Comparison of ENCODE assay signal across 17 cellular contexts in the genomic region with DNA sequence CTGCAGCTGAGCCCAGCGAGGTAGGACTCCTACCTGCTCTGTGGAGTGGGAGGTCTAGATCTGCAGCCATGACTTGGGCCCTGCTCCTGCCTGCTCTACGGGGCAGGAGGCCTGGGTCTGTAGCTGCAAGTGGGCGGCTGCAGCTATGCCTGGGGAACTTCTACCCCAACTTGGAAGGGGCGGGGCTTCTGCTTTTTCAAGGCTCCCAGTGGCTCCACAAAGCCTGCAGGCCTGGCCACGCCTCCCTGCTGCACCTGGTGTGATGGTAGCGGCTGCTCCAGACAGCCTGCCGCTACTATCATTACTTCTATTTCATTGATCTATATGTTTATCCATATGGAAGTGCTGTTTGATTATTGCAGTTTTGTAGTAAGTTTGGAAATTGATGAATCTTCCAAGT.
A peak's percentile ranks its signal among the peaks of the same experiment; 100 is the strongest.
DNase-seq lines count a peak whose midpoint lies in the region; ATAC-seq and TF ChIP-seq lines count a peak whose summit lies in the region.
"Had no signal": no experiment of that assay in that cellular context is flagged by ENCODE, and none has a peak within 500 bp of the region (broad histone marks: within the 10 kb centered on the region; RNA-seq: fewer than 3 reads in every experiment).

No MANE protein-coding gene starts in this region.

- H3K79me2 ChIP-seq in Karpas-422 (ENCODE audit: low read length), result no peaks in the 10 kb centered on the region

- H3K27me3 ChIP-seq in Caco-2 (replicated peaks; ENCODE audit: control insufficient read depth, insufficient read depth, low read length), result no peaks in the 10 kb centered on the region
- H3K27me3 ChIP-seq in Karpas-422 (ENCODE audit: low read length), result no peaks in the 10 kb centered on the region
- no peaks in the 10 kb centered on the region for H3K27me3 ChIP-seq in endodermal cell (ENCODE audit: control insufficient read depth, insufficient read depth, low read length, poor library complexity, severe bottlenecking)
- H3K27me3 ChIP-seq in CD8-positive, alpha-beta T cell (ENCODE audit: insufficient read depth, low read length), result no peaks in the 10 kb centered on the region
- H3K27me3 ChIP-seq: BLaER1 treated with 17β-estradiol and CSF1 and Interleukin-3, amounts not matched to agents 10 nM and 100 nM; MG63 had no signal

- H3K36me3 ChIP-seq in Caco-2 (ENCODE audit: control insufficient read depth, insufficient read depth, low read length) (no peaks in the 10 kb centered on the region), Karpas-422 (ENCODE audit: insufficient read depth, low read length) (no peaks in the 10 kb centered on the region), endodermal cell (ENCODE audit: control insufficient read depth, insufficient read depth, low read length) (no peaks in the 10 kb centered on the region)
- no peaks in the 10 kb centered on the region for H3K36me3 ChIP-seq in CD8-positive, alpha-beta T cell (ENCODE audit: insufficient read depth, low read length)
- H3K36me3 ChIP-seq: MG63 had no signal

- no peak overlapping the region for H2AFZ ChIP-seq in Karpas-422 (ENCODE audit: low read length)

- H3K27ac Mint-ChIP-seq in Caco-2 (ENCODE audit: unreplicated experiment), result no peak overlapping the region
- H3K27ac Mint-ChIP-seq in endodermal cell, result no peak overlapping the region
- no peak overlapping the region for H3K27ac Mint-ChIP-seq in stimulated activated effector memory CD8-positive, alpha-beta T cell treated with anti-CD3 and anti-CD28 coated beads, Interleukin-12 subunit alpha, Interleukin-12 subunit beta, amount 100 ng/mL, for 72 hours
- no peak overlapping the region for H3K27ac Mint-ChIP-seq in CD8-positive, alpha-beta T cell
- H3K27ac Mint-ChIP-seq: CD8-positive, alpha-beta memory T cell; IgD-negative memory B cell had no signal

- H3K9me3 ChIP-seq in Caco-2 (no peaks in the 10 kb centered on the region), Karpas-422 (ENCODE audit: low read length) (no peaks in the 10 kb centered on the region), endodermal cell (ENCODE audit: control insufficient read depth, low read length) (no peaks in the 10 kb centered on the region)
- H3K9me3 ChIP-seq in CD8-positive, alpha-beta T cell (ENCODE audit: low read length), result no peaks in the 10 kb centered on the region
- H3K9me3 ChIP-seq: MG63 had no signal

- H3K4me3 Mint-ChIP-seq in Caco-2 (ENCODE audit: unreplicated experiment) (no peak overlapping the region), endodermal cell (no peak overlapping the region)
- no peak overlapping the region for H3K4me3 Mint-ChIP-seq in stimulated activated effector memory CD8-positive, alpha-beta T cell treated with anti-CD3 and anti-CD28 coated beads, Interleukin-12 subunit alpha, Interleukin-12 subunit beta, amount 100 ng/mL, for 72 hours
- H3K4me3 Mint-ChIP-seq in CD8-positive, alpha-beta T cell, result no peak overlapping the region
- H3K4me3 Mint-ChIP-seq: CD8-positive, alpha-beta memory T cell had no signal

- no peaks in the 10 kb centered on the region for H3K4me1 ChIP-seq in Caco-2
- H3K4me1 ChIP-seq in Karpas-422 (ENCODE audit: low read length), result no peaks in the 10 kb centered on the region
- H3K4me1 ChIP-seq in endodermal cell (ENCODE audit: control insufficient read depth, insufficient read depth, low read length), result no peaks in the 10 kb centered on the region
- H3K4me1 ChIP-seq in CD8-positive, alpha-beta T cell (ENCODE audit: insufficient read depth, low read length), result no peaks in the 10 kb centered on the region
- H3K4me1 ChIP-seq: BLaER1 treated with 17β-estradiol and CSF1 and Interleukin-3, amounts not matched to agents 10 nM and 100 nM had no signal

- CTCF ChIA-PET in Caco-2 (lab: Charles Lee), result no interaction called here
- CTCF ChIA-PET in CD8-positive, alpha-beta T cell (lab: Charles Lee), result no interaction called here

- TF ChIP-seq CTCF in Caco-2 (IDR thresholded peaks at IDR 0.05; ENCODE audit: insufficient read depth in 1 of 2, low read depth in 1 of 2, low read length in 1 of 2, severe bottlenecking in 1 of 2, unreplicated experiment in 1 of 2), result no peak
- TF ChIP-seq CTCF in endodermal cell (conservative IDR thresholded peaks at IDR 0.05), result no peak
- TF ChIP-seq CTCF in CD8-positive, alpha-beta T cell (IDR thresholded peaks at IDR 0.05), result no peak

- POLR2A ChIA-PET in Caco-2 (lab: Charles Lee), result no interaction called here
- POLR2A ChIA-PET in CD8-positive, alpha-beta T cell (lab: Charles Lee), result no interaction called here

- 86 to 100% methylated on average over 3 to 7 of the region's 7 CpGs for WGBS in endodermal cell (ENCODE audit: insufficient coverage in 1 of 2, insufficient read length in 1 of 2), 2 experiments

- H3K27me3 Mint-ChIP-seq in Caco-2 (ENCODE audit: insufficient read depth, unreplicated experiment) (peaks cover 6% of the 10 kb centered on the region), endodermal cell (ENCODE audit: insufficient read depth) (no peaks in the 10 kb centered on the region)
- H3K27me3 Mint-ChIP-seq in CD8-positive, alpha-beta T cell (ENCODE audit: low read depth), result no peaks in the 10 kb centered on the region
- H3K27me3 Mint-ChIP-seq: CD8-positive, alpha-beta memory T cell; IgD-negative memory B cell had no signal

- no peaks in the 10 kb centered on the region for H3K4me1 Mint-ChIP-seq in Caco-2 (ENCODE audit: low read depth, unreplicated experiment)
- H3K4me1 Mint-ChIP-seq in endodermal cell, result no peaks in the 10 kb centered on the region
- H3K4me1 Mint-ChIP-seq in stimulated activated effector memory CD8-positive, alpha-beta T cell treated with anti-CD3 and anti-CD28 coated beads, Interleukin-12 subunit alpha, Interleukin-12 subunit beta, amount 100 ng/mL, for 72 hours, result no peaks in the 10 kb centered on the region
- no peaks in the 10 kb centered on the region for H3K4me1 Mint-ChIP-seq in CD8-positive, alpha-beta T cell (ENCODE audit: low read depth)
- H3K4me1 Mint-ChIP-seq: CD8-positive, alpha-beta memory T cell; IgD-negative memory B cell had no signal

- DNase-seq in Caco-2 (peak; percentile 5 to 41), Karpas-422 (peak; percentile 48), endodermal cell (peak; percentile 80), left colon (no peak)
- no peak for DNase-seq in stimulated activated effector memory CD8-positive, alpha-beta T cell treated with anti-CD3 and anti-CD28 coated beads, Interleukin-12 subunit alpha, Interleukin-12 subunit beta, amount 100 ng/mL, for 72 hours (ENCODE audit: low spot score in 2 of 2)
- no peak for DNase-seq in CD8-positive, alpha-beta T cell
- DNase-seq: CD8-positive, alpha-beta memory T cell; DMS79; HCEC 1CT; Kasumi-1; MG63; NCI-H1092; NCI-H1436 treated with DMSO at 0.1 percent for 48 hours; NCI-H2029 had no signal

- BruUV-seq in Caco-2 (replicated peaks; lab: Mats Ljungman, UMichigan), result no TSS peak

- H3K27ac ChIP-seq in Karpas-422 (ENCODE audit: low read length) (no peak overlapping the region), endodermal cell (ENCODE audit: low read depth, low read length) (no peak overlapping the region)
- H3K27ac ChIP-seq in CD8-positive, alpha-beta T cell (ENCODE audit: low read depth, low read length), result no peak overlapping the region
- H3K27ac ChIP-seq: BLaER1 treated with 17β-estradiol and CSF1 and Interleukin-3, amounts not matched to agents 10 nM and 100 nM had no signal

- H3K36me3 Mint-ChIP-seq in Caco-2 (ENCODE audit: insufficient read depth, unreplicated experiment) (no peaks in the 10 kb centered on the region), endodermal cell (ENCODE audit: low read depth) (no peaks in the 10 kb centered on the region)
- H3K36me3 Mint-ChIP-seq in stimulated activated effector memory CD8-positive, alpha-beta T cell treated with anti-CD3 and anti-CD28 coated beads, Interleukin-12 subunit alpha, Interleukin-12 subunit beta, amount 100 ng/mL, for 72 hours, result no peaks in the 10 kb centered on the region
- H3K36me3 Mint-ChIP-seq in CD8-positive, alpha-beta T cell, result no peaks in the 10 kb centered on the region
- H3K36me3 Mint-ChIP-seq: CD8-positive, alpha-beta memory T cell; IgD-negative memory B cell had no signal

- H3K9me3 Mint-ChIP-seq in Caco-2 (ENCODE audit: unreplicated experiment) (no peaks in the 10 kb centered on the region), endodermal cell (no peaks in the 10 kb centered on the region)
- H3K9me3 Mint-ChIP-seq in stimulated activated effector memory CD8-positive, alpha-beta T cell treated with anti-CD3 and anti-CD28 coated beads, Interleukin-12 subunit alpha, Interleukin-12 subunit beta, amount 100 ng/mL, for 72 hours, result no peaks in the 10 kb centered on the region
- no peaks in the 10 kb centered on the region for H3K9me3 Mint-ChIP-seq in CD8-positive, alpha-beta T cell

- no peak overlapping the region for H3K9ac ChIP-seq in Karpas-422 (ENCODE audit: low read length)
- no peak overlapping the region for H3K9ac ChIP-seq in endodermal cell (ENCODE audit: extremely low read depth, low read length, poor library complexity, severe bottlenecking)
- H3K9ac ChIP-seq: BLaER1 treated with 17β-estradiol and CSF1 and Interleukin-3, amounts not matched to agents 10 nM and 100 nM had no signal

- H3K9me2 ChIP-seq in Karpas-422 (replicated peaks; ENCODE audit: insufficient read depth, low read length), result no peaks in the 10 kb centered on the region

- H3K4me3 ChIP-seq in Caco-2 (ENCODE audit: low read depth, low read length) (no peak overlapping the region), Karpas-422 (ENCODE audit: low read length) (no peak overlapping the region), endodermal cell (ENCODE audit: low read length) (no peak overlapping the region)
- H3K4me3 ChIP-seq in CD8-positive, alpha-beta T cell (ENCODE audit: low read depth, low read length), result no peak overlapping the region
- H3K4me3 ChIP-seq: BLaER1 treated with 17β-estradiol and CSF1 and Interleukin-3, amounts not matched to agents 10 nM and 100 nM; MG63 had no signal

- intact Hi-C loops in Caco-2 (cut with micrococcal nuclease; ENCODE audit: unreplicated experiment) (no loop called here), left colon (cut with DNase I, micrococcal nuclease) (no loop called here)
- intact Hi-C loops in CD8-positive, alpha-beta T cell (cut with DNase I, micrococcal nuclease), result no loop called here

- H3K4me2 ChIP-seq in Karpas-422 (ENCODE audit: low read depth, low read length, poor library complexity, severe bottlenecking), result no peak overlapping the region
- H3K4me2 ChIP-seq: BLaER1 treated with 17β-estradiol and CSF1 and Interleukin-3, amounts not matched to agents 10 nM and 100 nM had no signal

- H4K20me1 ChIP-seq in Karpas-422 (ENCODE audit: insufficient read depth, low read depth, low read length), result no peaks in the 10 kb centered on the region
- H4K20me1 ChIP-seq: BLaER1 treated with 17β-estradiol and CSF1 and Interleukin-3, amounts not matched to agents 10 nM and 100 nM had no signal

- peak; percentile 24 for ATAC-seq in stimulated activated effector memory CD8-positive, alpha-beta T cell treated with anti-CD3 and anti-CD28 coated beads, Interleukin-12 subunit alpha, Interleukin-12 subunit beta, amount 100 ng/mL, for 72 hours
- ATAC-seq in left colon (no peak), HG03378 (IDR thresholded peaks at IDR 0.05; ENCODE audit: unreplicated experiment) (no peak)
- ATAC-seq in CD8-positive, alpha-beta T cell, result no peak

Comparison
In these comparisons a context has a peak if more than half of its experiments do, and no peak if none do; other contexts are left out.
1. DNase-seq: peak in Caco-2 (2 of 2), Karpas-422 (single experiment) and endodermal cell (single experiment); none in stimulated activated effector memory CD8-positive, alpha-beta T cell treated with anti-CD3 and anti-CD28 coated beads, Interleukin-12 subunit alpha, Interleukin-12 subunit beta, amount 100 ng/mL, for 72 hours (0 of 2), left colon (0 of 2) and CD8-positive, alpha-beta T cell (0 of 7).